Comparison of ENCODE assay signal across 1 cellular context in genomic region chr1:105641407-105641806, GRCh38.
TF ChIP-seq lines count a peak whose summit lies in the region.

No MANE protein-coding gene starts in this region.

TF ChIP-seq in GM12878, 131 proteins besides CTCF, POLR2A, EP300 and RAD21:
- TF ChIP-seq MEF2B (IDR thresholded peaks at IDR 0.05; ENCODE audit: partially characterized antibody, poor library complexity, severe bottlenecking), result no peak
- TF ChIP-seq HSF1 (IDR thresholded peaks at IDR 0.05; ENCODE audit: low read depth, low read length), result no peak
- TF ChIP-seq SUZ12 (IDR thresholded peaks at IDR 0.05; ENCODE audit: unreplicated experiment), result no peak
- TF ChIP-seq CHD2 (IDR thresholded peaks at IDR 0.05; ENCODE audit: borderline replicate concordance, low read depth, low read length), result no peak
- no peak for TF ChIP-seq E4F1 (IDR thresholded peaks at IDR 0.05; ENCODE audit: borderline replicate concordance, partially characterized antibody)
- TF ChIP-seq CREM (IDR thresholded peaks at IDR 0.05; ENCODE audit: low read depth), result no peak
- TF ChIP-seq RBBP5 (conservative IDR thresholded peaks at IDR 0.05), result no peak
- TF ChIP-seq YY1 (IDR thresholded peaks at IDR 0.05; ENCODE audit: low read depth, low read length), result no peak
- no peak for TF ChIP-seq ZNF24 (IDR thresholded peaks at IDR 0.05)
- no peak for TF ChIP-seq CUX1 (IDR thresholded peaks at IDR 0.05; ENCODE audit: insufficient replicate concordance, low read depth, low read length)
- TF ChIP-seq IKZF1 (conservative IDR thresholded peaks at IDR 0.05), result no peak
- TF ChIP-seq MTA3 (IDR thresholded peaks at IDR 0.05; ENCODE audit: borderline replicate concordance, low read length), result no peak
- no peak for TF ChIP-seq BCL11A (IDR thresholded peaks at IDR 0.05; ENCODE audit: low read depth, low read length)
- no peak for TF ChIP-seq GATAD2B (conservative IDR thresholded peaks at IDR 0.05; ENCODE audit: low read depth)
- TF ChIP-seq LARP7 (IDR thresholded peaks at IDR 0.05), result no peak
- no peak for TF ChIP-seq SMC3 (IDR thresholded peaks at IDR 0.05; ENCODE audit: borderline replicate concordance, low read length)
- TF ChIP-seq ZNF207 (IDR thresholded peaks at IDR 0.05; ENCODE audit: borderline replicate concordance), result no peak
TF ChIP-seq in GM12878: peak in this region for 0.
